ENCODE assay signal across 32 cellular contexts in genomic region chr3:35216501-35217266, GRCh38.
"Had no signal": no experiment of that assay in that cellular context is flagged by ENCODE, and none has a peak within 500 bp of the region (broad histone marks: within the 10 kb centered on the region; RNA-seq: fewer than 3 reads in every experiment).

No MANE protein-coding gene starts in this region.

- H3K27me3 ChIP-seq: adrenal gland, body of pancreas, colonic mucosa, esophagus squamous epithelium, gastroesophageal sphincter had no signal

- H3K27ac ChIP-seq: adrenal gland, body of pancreas, colonic mucosa, epithelial cell of prostate, esophagus squamous epithelium, gastroesophageal sphincter, WERI-Rb-1 had no signal

- H3K27me3 Mint-ChIP-seq: activated B cell treated with CpG ODN at 0.5 μM for 24 hours; activated CD4-positive, alpha-beta memory T cell treated with anti-CD3 and anti-CD28 coated beads for 36 hours; activated CD4-positive, alpha-beta T cell treated with anti-CD3 and anti-CD28 coated beads for 36 hours; activated CD4-positive, alpha-beta T cell treated with anti-CD3 and anti-CD28 coated beads, Interleukin-2, amount 10 ng/mL, durations not matched to agents 24 days and 14 days; activated CD8-positive, alpha-beta memory T cell treated with anti-CD3 and anti-CD28 coated beads, Interleukin-2, amount 10 ng/mL, durations not matched to agents 7 days and 5 days; activated naive CD4-positive, alpha-beta T cell treated with anti-CD3 and anti-CD28 coated beads, Interleukin-2, amount 50 U/mL, for 24 hours; activated naive CD8-positive, alpha-beta T cell treated with anti-CD3 and anti-CD28 coated beads for 36 hours; activated naive CD8-positive, alpha-beta T cell treated with anti-CD3 and anti-CD28 coated beads, Interleukin-2, amount 50 U/mL, for 24 hours; T-helper 17 cell had no signal

- H3K4me3 ChIP-seq: adrenal gland, body of pancreas, colonic mucosa, esophagus squamous epithelium, gastroesophageal sphincter had no signal

- H3K27ac Mint-ChIP-seq: activated B cell treated with CpG ODN at 0.5 μM for 24 hours; activated CD4-positive, alpha-beta memory T cell treated with anti-CD3 and anti-CD28 coated beads for 36 hours; activated CD4-positive, alpha-beta T cell treated with anti-CD3 and anti-CD28 coated beads for 36 hours; activated CD4-positive, alpha-beta T cell treated with anti-CD3 and anti-CD28 coated beads, Interleukin-2, amount 10 ng/mL, durations not matched to agents 24 days and 14 days; activated CD8-positive, alpha-beta memory T cell treated with anti-CD3 and anti-CD28 coated beads, Interleukin-2, amount 10 ng/mL, durations not matched to agents 7 days and 5 days; activated CD8-positive, alpha-beta T cell treated with anti-CD3 and anti-CD28 coated beads, Interleukin-2, amount 10 ng/mL, durations not matched to agents 7 days and 5 days; activated naive CD4-positive, alpha-beta T cell treated with anti-CD3 and anti-CD28 coated beads for 36 hours; activated naive CD4-positive, alpha-beta T cell treated with anti-CD3 and anti-CD28 coated beads, Interleukin-2, amount 50 U/mL, for 24 hours; activated naive CD8-positive, alpha-beta T cell treated with anti-CD3 and anti-CD28 coated beads for 36 hours; activated naive CD8-positive, alpha-beta T cell treated with anti-CD3 and anti-CD28 coated beads, Interleukin-2, amount 50 U/mL, for 24 hours; activated T-helper 1 cell treated with anti-CD3 and anti-CD28 coated beads, Interleukin-12 subunit alpha, Interleukin-12 subunit beta, Interleukin-2, Interleukin-4 antibody, amounts not matched to agents 30 ng/mL and 10 ng/mL and 1 ng/mL, durations not matched to agents 14 hours and 24 hours and 36 hours; activated T-helper 2 cell treated with anti-CD3 and anti-CD28 coated beads, Interferon-gamma antibody, Interleukin-2, Interleukin-4, amounts not matched to agents 10 μg/mL and 5 μg/mL and 100 μg/mL, durations not matched to agents 14 hours and 24 hours and 36 hours; T-helper 17 cell; T-helper 2 cell treated with Interferon-gamma antibody and Interleukin-4, amounts not matched to agents 5 μg/mL and 100 μg/mL, for 36 hours had no signal

- H3K9me3 ChIP-seq: adrenal gland, body of pancreas, colonic mucosa, esophagus squamous epithelium had no signal

- DNase-seq: activated B cell treated with CpG ODN at 0.5 μM for 24 hours; activated CD4-positive, alpha-beta memory T cell treated with anti-CD3 and anti-CD28 coated beads for 36 hours; activated CD4-positive, alpha-beta T cell treated with anti-CD3 and anti-CD28 coated beads for 36 hours; activated CD4-positive, alpha-beta T cell treated with anti-CD3 and anti-CD28 coated beads, Interleukin-2, amount 10 ng/mL, durations not matched to agents 24 days and 14 days; activated CD4-positive, CD25-positive, alpha-beta regulatory T cell treated with anti-CD3 and anti-CD28 coated beads, Interleukin-2, amount 50 U/mL, for 72 hours; activated CD8-positive, alpha-beta memory T cell treated with anti-CD3 and anti-CD28 coated beads, Interleukin-2, amount 10 ng/mL, durations not matched to agents 7 days and 5 days; activated CD8-positive, alpha-beta memory T cell treated with anti-CD3 and anti-CD28 coated beads, Interleukin-2, amount 50 U/mL, for 4 hours; activated CD8-positive, alpha-beta T cell treated with anti-CD3 and anti-CD28 coated beads, Interleukin-2, amount 10 ng/mL, durations not matched to agents 7 days and 5 days; activated effector memory CD4-positive, alpha-beta T cell treated with anti-CD3 and anti-CD28 coated beads, Interleukin-2, amount 50 U/mL, for 16 hours; activated naive CD4-positive, alpha-beta T cell treated with anti-CD3 and anti-CD28 coated beads for 36 hours; activated naive CD8-positive, alpha-beta T cell treated with anti-CD3 and anti-CD28 coated beads for 36 hours; activated naive CD8-positive, alpha-beta T cell treated with anti-CD3 and anti-CD28 coated beads, Interleukin-2, amount 50 U/mL, for 24 hours; activated T-cell treated with anti-CD3 and anti-CD28 coated beads, Interleukin-2, amount 50 U/mL, for 1 hour; activated T-cell treated with anti-CD3 and anti-CD28 coated beads, Interleukin-2, amount 50 U/mL, for 48 hours; adrenal gland; amygdala; caudate nucleus; colonic mucosa; effector CD8-positive, alpha-beta T cell; esophagus squamous epithelium; foreskin melanocyte; T-helper 1 cell; T-helper 17 cell; T1000; WERI-Rb-1 had no signal

- H3K4me3 Mint-ChIP-seq: activated B cell treated with CpG ODN at 0.5 μM for 24 hours; activated CD4-positive, alpha-beta memory T cell treated with anti-CD3 and anti-CD28 coated beads for 36 hours; activated CD4-positive, alpha-beta T cell treated with anti-CD3 and anti-CD28 coated beads for 36 hours; activated CD4-positive, alpha-beta T cell treated with anti-CD3 and anti-CD28 coated beads, Interleukin-2, amount 10 ng/mL, durations not matched to agents 24 days and 14 days; activated CD8-positive, alpha-beta memory T cell treated with anti-CD3 and anti-CD28 coated beads, Interleukin-2, amount 10 ng/mL, durations not matched to agents 7 days and 5 days; activated CD8-positive, alpha-beta T cell treated with anti-CD3 and anti-CD28 coated beads, Interleukin-2, amount 10 ng/mL, durations not matched to agents 7 days and 5 days; activated naive CD4-positive, alpha-beta T cell treated with anti-CD3 and anti-CD28 coated beads for 36 hours; activated naive CD4-positive, alpha-beta T cell treated with anti-CD3 and anti-CD28 coated beads, Interleukin-2, amount 50 U/mL, for 24 hours; activated naive CD8-positive, alpha-beta T cell treated with anti-CD3 and anti-CD28 coated beads for 36 hours; activated naive CD8-positive, alpha-beta T cell treated with anti-CD3 and anti-CD28 coated beads, Interleukin-2, amount 50 U/mL, for 24 hours; activated T-helper 1 cell treated with anti-CD3 and anti-CD28 coated beads, Interleukin-12 subunit alpha, Interleukin-12 subunit beta, Interleukin-2, Interleukin-4 antibody, amounts not matched to agents 30 ng/mL and 10 ng/mL and 1 ng/mL, durations not matched to agents 14 hours and 24 hours and 36 hours; T-helper 17 cell; T-helper 2 cell treated with Interferon-gamma antibody and Interleukin-4, amounts not matched to agents 5 μg/mL and 100 μg/mL, for 36 hours had no signal

- H3K4me1 Mint-ChIP-seq: activated B cell treated with CpG ODN at 0.5 μM for 24 hours; activated CD4-positive, alpha-beta T cell treated with anti-CD3 and anti-CD28 coated beads for 36 hours; activated CD4-positive, alpha-beta T cell treated with anti-CD3 and anti-CD28 coated beads, Interleukin-2, amount 10 ng/mL, durations not matched to agents 24 days and 14 days; activated CD8-positive, alpha-beta memory T cell treated with anti-CD3 and anti-CD28 coated beads, Interleukin-2, amount 10 ng/mL, durations not matched to agents 7 days and 5 days; activated naive CD4-positive, alpha-beta T cell treated with anti-CD3 and anti-CD28 coated beads, Interleukin-2, amount 50 U/mL, for 24 hours; activated naive CD8-positive, alpha-beta T cell treated with anti-CD3 and anti-CD28 coated beads for 36 hours; activated naive CD8-positive, alpha-beta T cell treated with anti-CD3 and anti-CD28 coated beads, Interleukin-2, amount 50 U/mL, for 24 hours; T-helper 17 cell had no signal

- H3K9me3 Mint-ChIP-seq: activated B cell treated with CpG ODN at 0.5 μM for 24 hours; activated CD4-positive, alpha-beta T cell treated with anti-CD3 and anti-CD28 coated beads, Interleukin-2, amount 10 ng/mL, durations not matched to agents 24 days and 14 days; activated naive CD8-positive, alpha-beta T cell treated with anti-CD3 and anti-CD28 coated beads for 36 hours; activated naive CD8-positive, alpha-beta T cell treated with anti-CD3 and anti-CD28 coated beads, Interleukin-2, amount 50 U/mL, for 24 hours; activated T-helper 1 cell treated with anti-CD3 and anti-CD28 coated beads, Interleukin-12 subunit alpha, Interleukin-12 subunit beta, Interleukin-2, Interleukin-4 antibody, amounts not matched to agents 30 ng/mL and 10 ng/mL and 1 ng/mL, durations not matched to agents 14 hours and 24 hours and 36 hours; activated T-helper 2 cell treated with anti-CD3 and anti-CD28 coated beads, Interferon-gamma antibody, Interleukin-2, Interleukin-4, amounts not matched to agents 10 μg/mL and 5 μg/mL and 100 μg/mL, durations not matched to agents 14 hours and 24 hours and 36 hours had no signal

- H3K36me3 ChIP-seq: adrenal gland, colonic mucosa, esophagus squamous epithelium, gastroesophageal sphincter, WERI-Rb-1 had no signal

- H3K36me3 Mint-ChIP-seq: activated CD4-positive, alpha-beta memory T cell treated with anti-CD3 and anti-CD28 coated beads for 36 hours; activated CD8-positive, alpha-beta memory T cell treated with anti-CD3 and anti-CD28 coated beads, Interleukin-2, amount 10 ng/mL, durations not matched to agents 7 days and 5 days; activated naive CD4-positive, alpha-beta T cell treated with anti-CD3 and anti-CD28 coated beads, Interleukin-2, amount 50 U/mL, for 24 hours; activated naive CD8-positive, alpha-beta T cell treated with anti-CD3 and anti-CD28 coated beads for 36 hours had no signal

- H3K4me1 ChIP-seq: adrenal gland, body of pancreas, colonic mucosa, esophagus squamous epithelium, gastroesophageal sphincter had no signal

- ATAC-seq: activated CD4-positive, alpha-beta T cell treated with anti-CD3 and anti-CD28 coated beads for 36 hours; activated CD8-positive, alpha-beta memory T cell treated with anti-CD3 and anti-CD28 coated beads, Interleukin-2, amount 10 ng/mL, durations not matched to agents 7 days and 5 days; activated CD8-positive, alpha-beta T cell treated with anti-CD3 and anti-CD28 coated beads, Interleukin-2, amount 10 ng/mL, durations not matched to agents 7 days and 5 days; activated naive CD8-positive, alpha-beta T cell treated with anti-CD3 and anti-CD28 coated beads, Interleukin-2, amount 50 U/mL, for 24 hours; body of pancreas; gastroesophageal sphincter; T-helper 17 cell had no signal
